ENCODE assay signal across 15 cellular contexts in genomic region chr10:51228714-51229100, GRCh38.
A peak's percentile ranks its signal among the peaks of the same experiment; 100 is the strongest.
DNase-seq lines count a peak whose midpoint lies in the region; ATAC-seq and TF ChIP-seq lines count a peak whose summit lies in the region.
"Had no signal": no experiment of that assay in that cellular context is flagged by ENCODE, and none has a peak within 500 bp of the region (broad histone marks: within the 10 kb centered on the region; RNA-seq: fewer than 3 reads in every experiment).

No MANE protein-coding gene starts in this region.

- no peak for TF ChIP-seq POLR2A in transverse colon (IDR thresholded peaks at IDR 0.05)

- H3K9me3 ChIP-seq in left ventricle myocardium inferior (replicated peaks) (no peaks in the 10 kb centered on the region), right cardiac atrium (ENCODE audit: control insufficient read depth, low read length) (no peaks in the 10 kb centered on the region), psoas muscle (no peaks in the 10 kb centered on the region), transverse colon (no peaks in the 10 kb centered on the region)
- H3K9me3 ChIP-seq: BLaER1, Caco-2 had no signal

- TF ChIP-seq CTCF in left ventricle myocardium inferior (IDR thresholded peaks at IDR 0.05; ENCODE audit: borderline replicate concordance) (no peak), psoas muscle (IDR thresholded peaks at IDR 0.05) (no peak), transverse colon (IDR thresholded peaks at IDR 0.05) (no peak)

- intact Hi-C loops in left ventricle myocardium inferior (cut with micrococcal nuclease) (no loop called here), right cardiac atrium (cut with DNase I) (no loop called here), psoas muscle (cut with DNase I) (no loop called here), transverse colon (cut with DNase I; ENCODE audit: low total_unique reads) (no loop called here)

- no peaks in the 10 kb centered on the region for H3K36me3 ChIP-seq in left ventricle myocardium inferior
- no peaks in the 10 kb centered on the region for H3K36me3 ChIP-seq in psoas muscle (ENCODE audit: insufficient read depth in 1 of 2, low read depth in 1 of 2)
- no peaks in the 10 kb centered on the region for H3K36me3 ChIP-seq in transverse colon
- H3K36me3 ChIP-seq: BLaER1 had no signal

- 60% methylated on average over 4 of the region's 4 CpGs for WGBS in right cardiac atrium
- WGBS in psoas muscle, 3 donors: 46 to 70% (median 66%) methylated on average over 4 of the region's 4 CpGs
- WGBS in transverse colon (ENCODE audit: low coverage in 1 of 2), 2 donors: 51 to 54% methylated on average over 4 of the region's 4 CpGs

- TF ChIP-seq EP300 in transverse colon (IDR thresholded peaks at IDR 0.05; ENCODE audit: low read depth): no peak

- no peak for ATAC-seq in right cardiac atrium
- ATAC-seq in psoas muscle: no peak
- no peak for ATAC-seq in GM18502 (IDR thresholded peaks at IDR 0.05; ENCODE audit: poor library complexity, unreplicated experiment)
- no peak for ATAC-seq in GM21381 (IDR thresholded peaks at IDR 0.05; ENCODE audit: unreplicated experiment)
- ATAC-seq: GM12878 had no signal

- DNase-seq in left ventricle myocardium inferior (no peak), right cardiac atrium (no peak), psoas muscle (no peak), transverse colon (no peak), hippocampal formation (lab: John Stamatoyannopoulos, UW) (no peak)
- DNase-seq: 8988T; AML-193; Caco-2; CD8-positive, alpha-beta memory T cell; HCEC 1CT had no signal

- in situ Hi-C loops in transverse colon (cut with MboI; ENCODE audit: low pct_ligation_motif_present in 1 of 4, low pct_unique_long_range_greater_than_20kb in 1 of 4, low sequenced_read_pairs in 3 of 4): no loop called here

- peak overlapping the region; percentile 61 for H3K27ac ChIP-seq in left ventricle myocardium inferior (replicated peaks)
- H3K27ac ChIP-seq in right cardiac atrium (ENCODE audit: low read length): no peak overlapping the region
- peak overlapping the region; percentile 17 for H3K27ac ChIP-seq in psoas muscle
- peak overlapping the region in 3 of 4 donors; percentile 32 to 61 (median 45) for H3K27ac ChIP-seq in transverse colon
- H3K27ac ChIP-seq: BLaER1, HL-60 had no signal

- H3K4me1 ChIP-seq in left ventricle myocardium inferior (peaks cover 79% of the 10 kb centered on the region), right cardiac atrium (ENCODE audit: control insufficient read depth, insufficient read depth, low read length) (peaks cover 7% of the 10 kb centered on the region), psoas muscle (peaks cover 73% of the 10 kb centered on the region), transverse colon (peaks cover 3 to 31% (median 9%) of the 10 kb centered on the region in 4 donors)
- H3K4me1 ChIP-seq: Caco-2 had no signal

- no peak overlapping the region for H3K4me3 ChIP-seq in left ventricle myocardium inferior
- no peak overlapping the region for H3K4me3 ChIP-seq in right cardiac atrium (ENCODE audit: low read length)
- no peak overlapping the region for H3K4me3 ChIP-seq in psoas muscle
- H3K4me3 ChIP-seq in transverse colon: no peak overlapping the region
- H3K4me3 ChIP-seq: BLaER1, GM12878 had no signal

- H3K27me3 ChIP-seq in left ventricle myocardium inferior (ENCODE audit: low read depth) (no peaks in the 10 kb centered on the region), right cardiac atrium (ENCODE audit: control insufficient read depth, insufficient read depth) (no peaks in the 10 kb centered on the region), psoas muscle (ENCODE audit: insufficient read depth in 3 of 3, low read length in 2 of 3) (no peaks in the 10 kb centered on the region), transverse colon (no peaks in the 10 kb centered on the region)
- H3K27me3 ChIP-seq: BLaER1 had no signal
